ENCODE assay signal across 1 cellular context in the genomic region with DNA sequence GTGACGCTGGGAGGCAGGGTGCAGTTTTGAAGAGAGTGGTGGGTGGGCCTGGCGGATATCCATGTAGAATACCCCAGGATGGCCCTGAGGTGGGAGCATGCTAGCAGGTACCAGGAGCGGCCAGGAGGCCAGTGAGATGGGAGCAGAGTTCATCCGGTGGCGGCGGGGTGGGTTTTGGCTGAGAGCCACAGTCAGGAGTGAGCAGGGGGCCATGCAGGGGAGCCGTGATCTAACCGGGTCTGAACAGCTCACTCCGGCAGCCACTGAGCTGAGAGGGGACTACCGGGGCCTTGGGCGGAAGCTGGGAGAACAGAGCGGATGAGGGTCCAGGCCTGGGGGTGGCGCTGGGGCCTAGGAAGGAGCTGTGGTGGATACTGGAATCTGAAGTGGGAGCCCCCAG.
TF ChIP-seq lines count a peak whose summit lies in the region.

No MANE protein-coding gene starts in this region.

TF ChIP-seq in H1, 55 proteins besides CTCF, POLR2A, EP300 and RAD21:
- no peak for TF ChIP-seq CHD1 (IDR thresholded peaks at IDR 0.05; ENCODE audit: low read depth, low read length)
- TF ChIP-seq CHD2 (IDR thresholded peaks at IDR 0.05; ENCODE audit: low read length), result no peak
- no peak for TF ChIP-seq EZH2 (IDR thresholded peaks at IDR 0.05; ENCODE audit: low read depth, low read length, severe bottlenecking)
- TF ChIP-seq, protein P1, sequence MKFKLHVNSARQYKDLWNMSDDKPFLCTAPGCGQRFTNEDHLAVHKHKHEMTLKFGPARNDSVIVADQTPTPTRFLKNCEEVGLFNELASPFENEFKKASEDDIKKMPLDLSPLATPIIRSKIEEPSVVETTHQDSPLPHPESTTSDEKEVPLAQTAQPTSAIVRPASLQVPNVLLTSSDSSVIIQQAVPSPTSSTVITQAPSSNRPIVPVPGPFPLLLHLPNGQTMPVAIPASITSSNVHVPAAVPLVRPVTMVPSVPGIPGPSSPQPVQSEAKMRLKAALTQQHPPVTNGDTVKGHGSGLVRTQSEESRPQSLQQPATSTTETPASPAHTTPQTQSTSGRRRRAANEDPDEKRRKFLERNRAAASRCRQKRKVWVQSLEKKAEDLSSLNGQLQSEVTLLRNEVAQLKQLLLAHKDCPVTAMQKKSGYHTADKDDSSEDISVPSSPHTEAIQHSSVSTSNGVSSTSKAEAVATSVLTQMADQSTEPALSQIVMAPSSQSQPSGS (IDR thresholded peaks at IDR 0.05; ENCODE audit: low read length), result no peak
- no peak for TF ChIP-seq CTBP2 (IDR thresholded peaks at IDR 0.05; ENCODE audit: borderline replicate concordance, insufficient read depth, insufficient read length, low read length)
- TF ChIP-seq ZNF274 (IDR thresholded peaks at IDR 0.05; ENCODE audit: borderline replicate concordance, extremely low read depth, low read length), result no peak
- TF ChIP-seq TAF1 (IDR thresholded peaks at IDR 0.05; ENCODE audit: low read depth, low read length), result no peak
- no peak for TF ChIP-seq NANOG (IDR thresholded peaks at IDR 0.05; ENCODE audit: insufficient read depth, low read depth, low read length, poor library complexity, severe bottlenecking)
- TF ChIP-seq EGR1 (IDR thresholded peaks at IDR 0.05; ENCODE audit: borderline replicate concordance, low read depth, low read length), result no peak
- no peak for TF ChIP-seq BCL11A (IDR thresholded peaks at IDR 0.05; ENCODE audit: low read depth in 2 of 2, low read length in 2 of 2)
- no peak for TF ChIP-seq BRCA1 (IDR thresholded peaks at IDR 0.05; ENCODE audit: low read depth, low read length)
TF ChIP-seq in H1: peak in this region for 0.
